In genomic region chr11:1863352-1864215, GRCh38 we compare ENCODE assay signal across 9 cellular contexts. TPM values are rescaled to one million over a fixed set of nuclear protein-coding genes. Genes with fewer than 3 reads are reported as not detected.
A peak's percentile ranks its signal among the peaks of the same experiment; 100 is the strongest.
DNase-seq lines count a peak whose midpoint lies in the region; ATAC-seq and TF ChIP-seq lines count a peak whose summit lies in the region.
"Had no signal": no experiment of that assay in that cellular context is flagged by ENCODE, and none has a peak within 500 bp of the region (broad histone marks: within the 10 kb centered on the region; RNA-seq: fewer than 3 reads in every experiment).

No MANE protein-coding gene starts in this region.

- ATAC-seq in GM21447 (IDR thresholded peaks at IDR 0.05; ENCODE audit: unreplicated experiment) (no peak), HG03342 (IDR thresholded peaks at IDR 0.05; ENCODE audit: unreplicated experiment) (no peak)

- H4K8ac ChIP-seq in H9 (replicated peaks; ENCODE audit: insufficient read length, low read depth, low read length) = no peak overlapping the region

- H3K9me3 ChIP-seq in H9 (ENCODE audit: control insufficient read depth, low read depth, low read length) = no peaks in the 10 kb centered on the region

- no peak for TF ChIP-seq CTCF in H9 (conservative IDR thresholded peaks at IDR 0.05)

- H3K27me3 Mint-ChIP-seq in H9 (ENCODE audit: low read depth) = peaks cover 21% of the 10 kb centered on the region
- H3K27me3 Mint-ChIP-seq in activated CD4-positive, alpha-beta T cell treated with anti-CD3 and anti-CD28 coated beads, Interleukin-2, amount 10 ng/mL, durations not matched to agents 24 days and 14 days = no peaks in the 10 kb centered on the region

- H3T11ph ChIP-seq in H9 (ENCODE audit: low read length) = no peak overlapping the region

- H2BK20ac ChIP-seq in H9 (ENCODE audit: low read depth, low read length, poor library complexity, severe bottlenecking) = no peak overlapping the region

- no peak overlapping the region for H4K5ac ChIP-seq in H9 (ENCODE audit: insufficient read length, low read depth, low read length)

- no peak overlapping the region for H3K4ac ChIP-seq in H9 (ENCODE audit: low read depth, low read length)

- H3K56ac ChIP-seq in H9 (ENCODE audit: insufficient read length, low read depth, low read length) = no peak overlapping the region

- H3K36me3 Mint-ChIP-seq in H9 (ENCODE audit: insufficient read depth in 1 of 3, low read depth in 3 of 3) = no peaks in the 10 kb centered on the region
- H3K36me3 Mint-ChIP-seq in activated CD4-positive, alpha-beta T cell treated with anti-CD3 and anti-CD28 coated beads, Interleukin-2, amount 10 ng/mL, durations not matched to agents 24 days and 14 days (ENCODE audit: low read depth) = peaks cover 19% of the 10 kb centered on the region

- no peak overlapping the region for H3K4me3 Mint-ChIP-seq in H9
- H3K4me3 Mint-ChIP-seq in activated CD4-positive, alpha-beta T cell treated with anti-CD3 and anti-CD28 coated beads, Interleukin-2, amount 10 ng/mL, durations not matched to agents 24 days and 14 days = no peak overlapping the region

- no peak overlapping the region for H3K27ac ChIP-seq in H9 (ENCODE audit: insufficient read length, low read depth, low read length)

- intact Hi-C loops in activated CD4-positive, alpha-beta T cell treated with anti-CD3 and anti-CD28 coated beads, Interleukin-2, amount 10 ng/mL, durations not matched to agents 24 days and 14 days (cut with micrococcal nuclease) = no loop called here

- no peak overlapping the region for H2BK5ac ChIP-seq in H9 (ENCODE audit: insufficient read length, low read length)

- H3K9ac ChIP-seq in H9 (ENCODE audit: extremely low read depth, insufficient read length, low read length) = no peak overlapping the region

- H3K4me1 Mint-ChIP-seq in H9 = peaks cover 5 to 11% of the 10 kb centered on the region in 2 experiments; a peak in 3 of 4 replicates
- H3K4me1 Mint-ChIP-seq in activated CD4-positive, alpha-beta T cell treated with anti-CD3 and anti-CD28 coated beads, Interleukin-2, amount 10 ng/mL, durations not matched to agents 24 days and 14 days = peaks cover 12% of the 10 kb centered on the region

- WGBS in H9 (ENCODE audit: extremely low coverage, insufficient read length, low lambda C conversion rate) = no CpG with 5 or more reads among the region's 27 CpGs

- no peaks in the 10 kb centered on the region for H3K23me2 ChIP-seq in H9 (ENCODE audit: insufficient read length, low read depth, low read length, poor library complexity, severe bottlenecking)

- no peak overlapping the region for H3K18ac ChIP-seq in H9 (ENCODE audit: insufficient read length, low read depth, low read length)

- no peak overlapping the region for H3K23ac ChIP-seq in H9 (ENCODE audit: insufficient read length, low read depth, low read length)

- peak; percentile 51 for DNase-seq in H9
- DNase-seq in SW 1271 (lab: John Stamatoyannopoulos, UW) = peak; percentile 19 to 20
- peak; percentile 89 for DNase-seq in foreskin melanocyte
- DNase-seq in non-pigmented ciliary epithelial cell (ENCODE audit: low read depth) = peak; percentile 48
- no peak for DNase-seq in NCI-H128 (lab: John Stamatoyannopoulos, UW; ENCODE audit: unreplicated experiment)
- no peak for DNase-seq in activated CD4-positive, alpha-beta T cell treated with anti-CD3 and anti-CD28 coated beads, Interleukin-2, amount 10 ng/mL, durations not matched to agents 24 days and 14 days

- H3K9me3 Mint-ChIP-seq in H9 = no peaks in the 10 kb centered on the region; a peak in 1 of 5 replicates
- no peaks in the 10 kb centered on the region for H3K9me3 Mint-ChIP-seq in activated CD4-positive, alpha-beta T cell treated with anti-CD3 and anti-CD28 coated beads, Interleukin-2, amount 10 ng/mL, durations not matched to agents 24 days and 14 days

- no peak overlapping the region for H3K4me2 ChIP-seq in H9 (ENCODE audit: insufficient read depth, insufficient read length, low read length)

- H2BK120ac ChIP-seq in H9 (ENCODE audit: low read depth, low read length, poor library complexity, severe bottlenecking) = no peak overlapping the region

- no peak overlapping the region for H3K27ac Mint-ChIP-seq in H9
- H3K27ac Mint-ChIP-seq in activated CD4-positive, alpha-beta T cell treated with anti-CD3 and anti-CD28 coated beads, Interleukin-2, amount 10 ng/mL, durations not matched to agents 24 days and 14 days = no peak overlapping the region

- no peak overlapping the region for H2BK15ac ChIP-seq in H9 (ENCODE audit: low read depth, low read length)

- H3K27me3 ChIP-seq in H9 (ENCODE audit: insufficient read depth, low read length) = no peaks in the 10 kb centered on the region

- no peak overlapping the region for H2AK5ac ChIP-seq in H9 (ENCODE audit: insufficient read length, low read length)

- no peak overlapping the region for H4K91ac ChIP-seq in H9 (ENCODE audit: insufficient read length, low read depth, low read length)

- peaks cover 3% of the 10 kb centered on the region; the same call in 1 of the 2 replicates for H3K4me1 ChIP-seq in H9 (ENCODE audit: insufficient read depth, low read length)

- H3K79me1 ChIP-seq in H9 (ENCODE audit: insufficient read depth, low read depth, low read length, poor library complexity, severe bottlenecking) = no peaks in the 10 kb centered on the region

- no peak overlapping the region for H2BK12ac ChIP-seq in H9 (ENCODE audit: insufficient read length, low read depth, low read length)

- no peaks in the 10 kb centered on the region for H4K20me1 ChIP-seq in H9 (ENCODE audit: control insufficient read depth, insufficient read depth, insufficient read length)

- no peak overlapping the region for H2AFZ ChIP-seq in H9 (ENCODE audit: low read length)

- no peaks in the 10 kb centered on the region for H3K79me2 ChIP-seq in H9 (ENCODE audit: insufficient read depth, low read length)

- no peak overlapping the region; the same call in 1 of the 2 replicates for H3K14ac ChIP-seq in H9 (ENCODE audit: insufficient read depth, low read length)

RNA-seq across cellular contexts. Expression of gene LSP1, which starts 10.7 kb away (rescaled TPM):
- total RNA-seq in H9 (2021) = not detected in 2 replicates
- 303 and 322 TPM in 2 replicates for total RNA-seq in activated CD4-positive, alpha-beta T cell treated with anti-CD3 and anti-CD28 coated beads, Interleukin-2, amount 10 ng/mL, durations not matched to agents 24 days and 14 days

RNA-seq across cellular contexts. Expression of gene TNNI2, which starts 24.8 kb away (rescaled TPM):
- total RNA-seq in H9 (2021) = not detected in 2 replicates
- not detected in 2 replicates for total RNA-seq in activated CD4-positive, alpha-beta T cell treated with anti-CD3 and anti-CD28 coated beads, Interleukin-2, amount 10 ng/mL, durations not matched to agents 24 days and 14 days
- total RNA-seq: T-helper 1 cell treated with Interleukin-12 subunit alpha and Interleukin-12 subunit beta and Interleukin-4 antibody, amounts not matched to agents 30 ng/mL and 1 ng/mL, for 36 hours had no signal

RNA-seq across cellular contexts. Expression of gene PRR33, which starts 28.1 kb away (rescaled TPM):
- total RNA-seq in H9 (2021) = not detected in 2 replicates
- total RNA-seq in activated CD4-positive, alpha-beta T cell treated with anti-CD3 and anti-CD28 coated beads, Interleukin-2, amount 10 ng/mL, durations not matched to agents 24 days and 14 days = not detected in 2 replicates
- total RNA-seq: T-helper 1 cell treated with Interleukin-12 subunit alpha and Interleukin-12 subunit beta and Interleukin-4 antibody, amounts not matched to agents 30 ng/mL and 1 ng/mL, for 36 hours had no signal

RNA-seq across cellular contexts. Expression of gene SYT8, which starts 28.8 kb away (rescaled TPM):
- total RNA-seq in H9 (2021) = not detected in 2 replicates
- not detected in 2 replicates for total RNA-seq in activated CD4-positive, alpha-beta T cell treated with anti-CD3 and anti-CD28 coated beads, Interleukin-2, amount 10 ng/mL, durations not matched to agents 24 days and 14 days
- total RNA-seq: T-helper 1 cell treated with Interleukin-12 subunit alpha and Interleukin-12 subunit beta and Interleukin-4 antibody, amounts not matched to agents 30 ng/mL and 1 ng/mL, for 36 hours had no signal

RNA-seq across cellular contexts. Expression of gene TNNT3, which starts 55.9 kb away (rescaled TPM):
- total RNA-seq in H9 (2021) = not detected in 2 replicates
- 1.1 and 1.2 TPM in 2 replicates for total RNA-seq in activated CD4-positive, alpha-beta T cell treated with anti-CD3 and anti-CD28 coated beads, Interleukin-2, amount 10 ng/mL, durations not matched to agents 24 days and 14 days

Comparison
In these comparisons a context has a peak if more than half of its experiments do, and no peak if none do; other contexts are left out.
1. DNase-seq: peak in H9 (single experiment), SW 1271 (2 of 2), foreskin melanocyte (single experiment) and non-pigmented ciliary epithelial cell (single experiment); none in NCI-H128 (single experiment) and activated CD4-positive, alpha-beta T cell treated with anti-CD3 and anti-CD28 coated beads, Interleukin-2, amount 10 ng/mL, durations not matched to agents 24 days and 14 days (single experiment).
2. RNA of gene LSP1, which starts 10.7 kb away (total RNA-seq): 303 to 322 TPM in activated CD4-positive, alpha-beta T cell treated with anti-CD3 and anti-CD28 coated beads, Interleukin-2, amount 10 ng/mL, durations not matched to agents 24 days and 14 days; not detected in H9; every median in the first group is over 100 times any median in the second.